ENCODE assay signal across 8 cellular contexts in the genomic region with DNA sequence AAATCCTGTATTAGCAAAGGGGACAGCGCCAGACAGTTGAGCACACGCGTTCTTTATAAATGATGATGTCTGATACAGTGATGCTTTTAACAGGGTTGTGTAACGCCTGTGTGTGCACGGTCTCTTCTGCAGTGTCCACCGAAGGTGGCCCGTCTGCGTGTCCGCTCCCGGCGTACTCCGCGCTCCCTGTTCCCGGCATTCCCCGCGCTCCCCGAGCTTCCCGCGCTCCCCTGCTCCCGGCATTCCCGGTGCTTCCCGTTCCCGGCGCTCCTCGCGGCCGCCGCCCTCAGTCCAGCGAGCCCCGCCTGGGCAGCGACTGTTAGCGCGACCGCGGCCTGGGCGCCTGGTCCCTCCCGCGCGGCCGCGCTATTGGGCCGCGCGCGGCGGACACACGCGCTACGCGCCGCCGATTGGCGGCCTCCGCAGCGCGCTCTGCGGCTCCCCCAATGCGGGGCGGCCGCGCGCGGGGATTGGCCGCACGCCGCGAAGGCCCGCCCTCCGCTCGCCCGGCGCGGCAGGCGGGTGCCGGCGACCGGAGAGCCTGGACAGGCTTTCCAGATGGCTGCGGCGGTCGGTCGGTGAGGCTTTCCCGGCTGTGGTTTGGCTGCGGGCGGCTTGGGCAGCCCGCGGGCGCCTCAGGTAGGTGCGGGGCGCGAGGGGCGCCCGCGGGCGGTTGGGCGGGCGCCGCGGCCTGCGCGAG.
DNase-seq lines count a peak whose midpoint lies in the region; ATAC-seq and TF ChIP-seq lines count a peak whose summit lies in the region.

Gene DGCR8, plus strand, starts transcription at position 497 of the 700 bp plus-strand sequence. CDS start 5,723 bp downstream, outside the sequence.

- peak; percentile 97 for DNase-seq in AG08395 (ENCODE audit: low spot score)
- peak; percentile 76 for DNase-seq in NCI-H226
- peak; percentile 55 for DNase-seq in activated CD4-positive, CD25-positive, alpha-beta regulatory T cell treated with anti-CD3 and anti-CD28 coated beads, Interleukin-2, amount 50 U/mL, for 16 hours (ENCODE audit: low read depth, low spot score)
- DNase-seq in cerebellar cortex (ENCODE audit: low spot score) = peak; percentile 92
- peak; percentile 96 for DNase-seq in islet precursor cell
- DNase-seq in stimulated activated CD4-positive, alpha-beta T cell treated with anti-CD3 and anti-CD28 coated beads, Interleukin-12 subunit alpha, Interleukin-12 subunit beta, amount 100 ng/mL, for 24 hours (ENCODE audit: low read depth in 2 of 2) = peak; percentile 38 to 47

- peak; percentile 77 for TF ChIP-seq POLR2A in GM18951 (IDR thresholded peaks at IDR 0.05; ENCODE audit: extremely low read depth, insufficient read depth, insufficient read length)

- in situ Hi-C loops in GM18951 (cut with MboI; ENCODE audit: low sequenced_read_pairs, unreplicated experiment) = no loop called here

- ATAC-seq in HG03196 (IDR thresholded peaks at IDR 0.05; ENCODE audit: unreplicated experiment) = peak; percentile 62

Comparison
In these comparisons a context has a peak if more than half of its experiments do, and no peak if none do; other contexts are left out.
1. Peak in every context shown above with its lines: DNase-seq and ATAC-seq.
2. DNase-seq: peak in every context shown above with its lines; median percentile 97 in AG08395; 96 in islet precursor cell; 92 in cerebellar cortex; 76 in NCI-H226; 55 in activated CD4-positive, CD25-positive, alpha-beta regulatory T cell treated with anti-CD3 and anti-CD28 coated beads, Interleukin-2, amount 50 U/mL, for 16 hours; 42 in stimulated activated CD4-positive, alpha-beta T cell treated with anti-CD3 and anti-CD28 coated beads, Interleukin-12 subunit alpha, Interleukin-12 subunit beta, amount 100 ng/mL, for 24 hours.